ENCODE assay signal across 8 cellular contexts in genomic region chr1:161185282-161185682, GRCh38. TPM values are rescaled to one million over a fixed set of nuclear protein-coding genes. Genes with fewer than 3 reads are reported as not detected.
DNase-seq lines count a peak whose midpoint lies in the region; ATAC-seq, FAIRE-seq and TF ChIP-seq lines count a peak whose summit lies in the region.

No MANE protein-coding gene starts in this region.

- no peaks in the 10 kb centered on the region for H3K36me3 Mint-ChIP-seq in nephron progenitor cell (ENCODE audit: low read depth)

- DNase-seq in GM18507 (ENCODE audit: extremely low spot score, insufficient read length, low read depth) (peak; percentile 75), NCI-H2107 (lab: John Stamatoyannopoulos, UW) (peak; percentile 28), posterior vena cava (ENCODE audit: low spot score) (peak; percentile 90), NCI-H1436 (lab: John Stamatoyannopoulos, UW) (no peak), nephron progenitor cell (no peak)
- DNase-seq in activated CD8-positive, alpha-beta memory T cell treated with anti-CD3 and anti-CD28 coated beads for 4 hours (ENCODE audit: low read depth in 2 of 2) = peak; percentile 34 to 65

- intact Hi-C loops in posterior vena cava (cut with DNase I) = no loop called here

- H3K4me3 Mint-ChIP-seq in nephron progenitor cell = no peak overlapping the region

- TF ChIP-seq CTCF in nephron progenitor cell (IDR thresholded peaks at IDR 0.05) = no peak

- ATAC-seq in HG02678 (IDR thresholded peaks at IDR 0.05; ENCODE audit: unreplicated experiment) (peak; percentile 74), esophagus mucosa (peak; percentile 57)

- peaks cover 28% of the 10 kb centered on the region for H3K27me3 Mint-ChIP-seq in nephron progenitor cell (ENCODE audit: low read depth, poor library complexity)

- no peak overlapping the region for H3K27ac Mint-ChIP-seq in nephron progenitor cell

- H3K9me3 Mint-ChIP-seq in nephron progenitor cell = no peaks in the 10 kb centered on the region

- peaks cover 11% of the 10 kb centered on the region for H3K4me1 Mint-ChIP-seq in nephron progenitor cell

- FAIRE-seq in GM18507 (lab: Jason Lieb, UNC) = peak; percentile 98

RNA-seq across cellular contexts. Expression of gene B4GALT3, which starts 8.0 kb away (rescaled TPM):
- 17.7 TPM for total RNA-seq in esophagus mucosa
- total RNA-seq in posterior vena cava = 10 to 100 TPM; 12.7 to 17.3 TPM

RNA-seq across cellular contexts. Expression of gene ADAMTS4, which starts 13.6 kb away (rescaled TPM):
- 1.3 TPM for total RNA-seq in esophagus mucosa
- 100 to 1,000 TPM in 1 of 2 donors, 10 to 100 TPM in 1; 28.0 to 125 TPM for total RNA-seq in posterior vena cava

RNA-seq across cellular contexts. Expression of gene NDUFS2, which starts 16.9 kb away (rescaled TPM):
- total RNA-seq in esophagus mucosa (56.4 TPM), posterior vena cava (10 to 100 TPM; 54.3 to 57.9 TPM)

RNA-seq across cellular contexts. Expression of gene PPOX, which starts 19.1 kb away (rescaled TPM):
- 10.4 TPM for total RNA-seq in esophagus mucosa
- total RNA-seq in posterior vena cava = 10 to 100 TPM; 15.0 to 16.8 TPM

RNA-seq across cellular contexts. Expression of gene USP21, which starts 26.0 kb away (rescaled TPM):
- total RNA-seq in esophagus mucosa = 15.6 TPM
- 10 to 100 TPM; 12.9 to 20.8 TPM for total RNA-seq in posterior vena cava

Comparison
In these comparisons a context has a peak if more than half of its experiments do, and no peak if none do; other contexts are left out.
1. DNase-seq: peak in GM18507 (single experiment), NCI-H2107 (single experiment), activated CD8-positive, alpha-beta memory T cell treated with anti-CD3 and anti-CD28 coated beads for 4 hours (2 of 2) and posterior vena cava (single experiment); none in NCI-H1436 (single experiment) and nephron progenitor cell (single experiment).
2. RNA of gene ADAMTS4, which starts 13.6 kb away (total RNA-seq): 28.0 to 125 TPM in posterior vena cava; 1.3 TPM in esophagus mucosa (single experiment); every median in the first group is over 10 times any median in the second.